ENCODE assay signal across 17 cellular contexts in the genomic region with DNA sequence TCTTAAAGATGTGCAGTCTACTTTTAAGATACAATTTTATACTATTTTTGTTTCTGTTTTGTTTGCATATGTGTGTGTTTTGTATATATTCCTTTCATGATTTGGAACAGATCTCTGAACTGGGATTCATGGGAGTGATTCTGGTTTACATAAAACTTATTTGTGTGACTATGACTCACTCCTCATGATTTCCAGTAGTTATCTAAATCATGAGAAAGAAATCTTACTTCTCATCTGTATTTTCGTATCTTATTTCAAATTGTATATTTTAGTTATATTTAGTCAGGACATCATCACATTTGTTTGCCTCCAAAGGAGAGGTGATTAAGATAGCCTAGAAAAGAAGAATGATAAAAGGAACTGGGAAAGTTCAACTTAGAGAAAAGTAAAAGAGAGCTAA. TPM values are rescaled to one million over a fixed set of nuclear protein-coding genes. Genes with fewer than 3 reads are reported as not detected.
DNase-seq lines count a peak whose midpoint lies in the region; ATAC-seq and TF ChIP-seq lines count a peak whose summit lies in the region.
"Had no signal": no experiment of that assay in that cellular context is flagged by ENCODE, and none has a peak within 500 bp of the region (broad histone marks: within the 10 kb centered on the region; RNA-seq: fewer than 3 reads in every experiment).

No MANE protein-coding gene starts in this region.

- H3K9ac ChIP-seq in SK-N-SH: no peak overlapping the region

- peaks cover 20% of the 10 kb centered on the region for H3F3A ChIP-seq in SK-N-SH (replicated peaks; ENCODE audit: insufficient read depth)

- no peak for TF ChIP-seq RAD21 in SK-N-SH (IDR thresholded peaks at IDR 0.05; ENCODE audit: low read length)

- ATAC-seq in HG02973 (IDR thresholded peaks at IDR 0.05; ENCODE audit: unreplicated experiment): no peak
- ATAC-seq: effector memory CD8-positive, alpha-beta T cell had no signal

- CTCF ChIA-PET in SK-N-SH (lab: Yijun Ruan, JAX): interaction anchor here (1.2 kb wide), 1 partner anchor 357 kb away, joined by 3 read pairs; no protein-coding TSS in a partner anchor

- WGBS in SK-N-SH (ENCODE audit: low lambda C conversion rate): 25% methylated on average over 1 of the region's 1 CpG

- H3K79me2 ChIP-seq in SK-N-SH (ENCODE audit: insufficient read depth): no peaks in the 10 kb centered on the region; the same call in 1 of the 2 replicates

- peaks cover 0 to 7% of the 10 kb centered on the region in 2 experiments; a peak in 2 of 4 replicates for H3K4me1 ChIP-seq in SK-N-SH (ENCODE audit: control insufficient read depth in 1 of 2, insufficient read depth in 2 of 2, low read depth in 1 of 2, low read length in 1 of 2)
- H3K4me1 ChIP-seq: tibial artery had no signal

- H3K9me2 ChIP-seq in SK-N-SH: no peaks in the 10 kb centered on the region

- TF ChIP-seq CTCF in SK-N-SH (IDR thresholded peaks at IDR 0.05) (no peak), fibroblast of pulmonary artery (IDR thresholded peaks at IDR 0.05; ENCODE audit: low read length, missing control alignments) (no peak)

- DNase-seq in GM04503 (ENCODE audit: low read depth) (peak; percentile 11), SK-N-SH (no peak), fibroblast of pulmonary artery (ENCODE audit: low read depth) (peak; percentile 40), stromal cell of bone marrow (ENCODE audit: low read depth) (peak; percentile 60), OCI-M1 (lab: John Stamatoyannopoulos, UW) (no peak), NCI-H82 treated with DMSO at 0.1 percent for 48 hours (lab: John Stamatoyannopoulos, UW; ENCODE audit: unreplicated experiment) (no peak)
- DNase-seq: activated CD4-positive, alpha-beta T cell treated with anti-CD3 and anti-CD28 coated beads for 1 hour; activated naive CD4-positive, alpha-beta T cell treated with anti-CD3 and anti-CD28 coated beads for 36 hours; effector memory CD8-positive, alpha-beta T cell; GDM1; NCI-H1105; NCI-H2171; NK-92 treated with Interleukin-12 subunit alpha and Interleukin-12 subunit beta, amount 100 ng/mL, for 24 hours; SHP77 treated with DMSO at 0.1 percent for 48 hours; stimulated activated CD4-positive, alpha-beta T cell treated with anti-CD3 and anti-CD28 coated beads, Interleukin-4, amount 100 ng/mL, for 24 hours; tibial artery had no signal

- H4K20me1 ChIP-seq in SK-N-SH (ENCODE audit: insufficient read depth): no peaks in the 10 kb centered on the region

- no peaks in the 10 kb centered on the region for H3K9me3 ChIP-seq in SK-N-SH
- H3K9me3 ChIP-seq: tibial artery had no signal

- H3K36me3 ChIP-seq in SK-N-SH (replicated peaks in 1 of 2; ENCODE audit: control insufficient read depth in 1 of 2, insufficient read depth in 2 of 2, low read length in 1 of 2): peaks cover 10 to 16% of the 10 kb centered on the region in 2 experiments

- POLR2A ChIA-PET in SK-N-SH (lab: Yijun Ruan, JAX): no interaction called here

- no peaks in the 10 kb centered on the region for H3K27me3 ChIP-seq in SK-N-SH (ENCODE audit: insufficient read depth)
- H3K27me3 ChIP-seq: tibial artery had no signal

- peak overlapping the region; percentile 55 to 64; a peak in 3 of 4 replicates for H3K27ac ChIP-seq in SK-N-SH (ENCODE audit: low read depth in 2 of 2, low read length in 1 of 2)
- H3K27ac ChIP-seq: tibial artery had no signal

- no peak overlapping the region for H2AFZ ChIP-seq in SK-N-SH (ENCODE audit: low read depth)

- TF ChIP-seq EP300 in SK-N-SH (IDR thresholded peaks at IDR 0.05; ENCODE audit: borderline replicate concordance in 1 of 2, low read depth in 1 of 2, low read length in 1 of 2): peak in 1 of 2 experiments; percentile 44; a peak in 1 of 4 replicates

- H3K4me3 ChIP-seq in SK-N-SH (ENCODE audit: low read depth in 2 of 2, low read length in 1 of 2) (no peak overlapping the region), fibroblast of pulmonary artery (replicated peaks; ENCODE audit: low read depth, low read length) (no peak overlapping the region)
- H3K4me3 ChIP-seq: tibial artery had no signal

- H3K4me2 ChIP-seq in SK-N-SH: no peak overlapping the region

TF ChIP-seq in SK-N-SH, 30 proteins besides CTCF, POLR2A, EP300 and RAD21 (continues in another document):
- TF ChIP-seq FOXM1 (IDR thresholded peaks at IDR 0.05; ENCODE audit: low read depth) (no peak), GATA2 (CRISPR knock-in tag; IDR thresholded peaks at IDR 0.05) (no peak), SMC3 (IDR thresholded peaks at IDR 0.05; ENCODE audit: low read depth, low read length) (no peak), NFIC (IDR thresholded peaks at IDR 0.05; ENCODE audit: borderline replicate concordance) (no peak), FOSL2 (IDR thresholded peaks at IDR 0.05; ENCODE audit: borderline replicate concordance, low read depth) (peak; percentile 44; the same call in 1 of the 2 replicates), POLR2AphosphoS5 (IDR thresholded peaks at IDR 0.05; ENCODE audit: low read depth, low read length) (no peak), SIN3A (IDR thresholded peaks at IDR 0.05; ENCODE audit: borderline replicate concordance, low read depth, low read length) (no peak), JUND (IDR thresholded peaks at IDR 0.05) (peak; percentile 50), EZH2phosphoT487 (IDR thresholded peaks at IDR 0.05; ENCODE audit: borderline replicate concordance, low read depth) (no peak), MXI1 (IDR thresholded peaks at IDR 0.05; ENCODE audit: low read depth, low read length) (no peak), NRF1 (IDR thresholded peaks at IDR 0.05; ENCODE audit: low read depth, low read length) (no peak), RFX5 (IDR thresholded peaks at IDR 0.05; ENCODE audit: low read length) (no peak), TEAD4 (IDR thresholded peaks at IDR 0.05; ENCODE audit: borderline replicate concordance, insufficient read depth) (no peak), RXRA (IDR thresholded peaks at IDR 0.05; ENCODE audit: borderline replicate concordance, low read depth) (no peak), FOXJ3 (CRISPR knock-in tag; IDR thresholded peaks at IDR 0.05) (no peak), TCF12 (IDR thresholded peaks at IDR 0.05) (peak; percentile 67), ELF1 (IDR thresholded peaks at IDR 0.05) (no peak), YY1 (IDR thresholded peaks at IDR 0.05; ENCODE audit: low read depth) (no peak), TAF1 (IDR thresholded peaks at IDR 0.05; ENCODE audit: borderline replicate concordance, low read depth, low read length) (no peak), CHD2 (IDR thresholded peaks at IDR 0.05; ENCODE audit: low read length, partially characterized antibody) (no peak), RCOR1 (IDR thresholded peaks at IDR 0.05; ENCODE audit: low read length) (no peak)
- TF ChIP-seq, protein P1, sequence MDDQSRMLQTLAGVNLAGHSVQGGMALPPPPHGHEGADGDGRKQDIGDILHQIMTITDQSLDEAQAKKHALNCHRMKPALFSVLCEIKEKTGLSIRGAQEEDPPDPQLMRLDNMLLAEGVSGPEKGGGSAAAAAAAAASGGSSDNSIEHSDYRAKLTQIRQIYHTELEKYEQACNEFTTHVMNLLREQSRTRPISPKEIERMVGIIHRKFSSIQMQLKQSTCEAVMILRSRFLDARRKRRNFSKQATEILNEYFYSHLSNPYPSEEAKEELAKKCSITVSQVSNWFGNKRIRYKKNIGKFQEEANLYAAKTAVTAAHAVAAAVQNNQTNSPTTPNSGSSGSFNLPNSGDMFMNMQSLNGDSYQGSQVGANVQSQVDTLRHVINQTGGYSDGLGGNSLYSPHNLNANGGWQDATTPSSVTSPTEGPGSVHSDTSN (IDR thresholded peaks at IDR 0.05): 0 out of 2 replicates have a peak, but pooled peaks have one; percentile 32
- TF ChIP-seq, protein P2, sequence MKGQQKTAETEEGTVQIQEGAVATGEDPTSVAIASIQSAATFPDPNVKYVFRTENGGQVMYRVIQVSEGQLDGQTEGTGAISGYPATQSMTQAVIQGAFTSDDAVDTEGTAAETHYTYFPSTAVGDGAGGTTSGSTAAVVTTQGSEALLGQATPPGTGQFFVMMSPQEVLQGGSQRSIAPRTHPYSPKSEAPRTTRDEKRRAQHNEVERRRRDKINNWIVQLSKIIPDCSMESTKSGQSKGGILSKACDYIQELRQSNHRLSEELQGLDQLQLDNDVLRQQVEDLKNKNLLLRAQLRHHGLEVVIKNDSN (IDR thresholded peaks at IDR 0.05; ENCODE audit: borderline replicate concordance, low read depth): no peak
- TF ChIP-seq, protein P3, sequence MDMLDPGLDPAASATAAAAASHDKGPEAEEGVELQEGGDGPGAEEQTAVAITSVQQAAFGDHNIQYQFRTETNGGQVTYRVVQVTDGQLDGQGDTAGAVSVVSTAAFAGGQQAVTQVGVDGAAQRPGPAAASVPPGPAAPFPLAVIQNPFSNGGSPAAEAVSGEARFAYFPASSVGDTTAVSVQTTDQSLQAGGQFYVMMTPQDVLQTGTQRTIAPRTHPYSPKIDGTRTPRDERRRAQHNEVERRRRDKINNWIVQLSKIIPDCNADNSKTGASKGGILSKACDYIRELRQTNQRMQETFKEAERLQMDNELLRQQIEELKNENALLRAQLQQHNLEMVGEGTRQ (IDR thresholded peaks at IDR 0.05; ENCODE audit: borderline replicate concordance, low read depth, low read length): no peak
- TF ChIP-seq, protein P4, sequence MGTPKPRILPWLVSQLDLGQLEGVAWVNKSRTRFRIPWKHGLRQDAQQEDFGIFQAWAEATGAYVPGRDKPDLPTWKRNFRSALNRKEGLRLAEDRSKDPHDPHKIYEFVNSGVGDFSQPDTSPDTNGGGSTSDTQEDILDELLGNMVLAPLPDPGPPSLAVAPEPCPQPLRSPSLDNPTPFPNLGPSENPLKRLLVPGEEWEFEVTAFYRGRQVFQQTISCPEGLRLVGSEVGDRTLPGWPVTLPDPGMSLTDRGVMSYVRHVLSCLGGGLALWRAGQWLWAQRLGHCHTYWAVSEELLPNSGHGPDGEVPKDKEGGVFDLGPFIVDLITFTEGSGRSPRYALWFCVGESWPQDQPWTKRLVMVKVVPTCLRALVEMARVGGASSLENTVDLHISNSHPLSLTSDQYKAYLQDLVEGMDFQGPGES (IDR thresholded peaks at IDR 0.05; ENCODE audit: low read depth, low read length): no peak

RNA-seq across cellular contexts. Expression of a gene that starts 53.4 kb away (rescaled TPM):
- polyA plus RNA-seq in SK-N-SH (2012; rRNA removed): 12.3 and 19.3 TPM in 2 replicates
- polyA plus RNA-seq in SK-N-SH (2012; cell fraction: cytosol; rRNA removed): 14.9 and 16.5 TPM in 2 replicates
- 16.6 and 40.6 TPM in 2 replicates for polyA plus RNA-seq in SK-N-SH (2012; cell fraction: nucleus; rRNA removed)

Comparison
In these comparisons a context has a peak if more than half of its experiments do, and no peak if none do; other contexts are left out.
1. DNase-seq: peak in GM04503 (single experiment), fibroblast of pulmonary artery (single experiment) and stromal cell of bone marrow (single experiment); none in SK-N-SH (single experiment), OCI-M1 (single experiment) and NCI-H82 treated with DMSO at 0.1 percent for 48 hours (single experiment).